8 cellular contexts compared by ENCODE assay signal in genomic region chr17:78974635-78975591, GRCh38. TPM values are rescaled to one million over a fixed set of nuclear protein-coding genes. Genes with fewer than 3 reads are reported as not detected.
DNase-seq lines count a peak whose midpoint lies in the region; ATAC-seq and TF ChIP-seq lines count a peak whose summit lies in the region.

No MANE protein-coding gene starts in this region.

- POLR2A ChIA-PET in activated CD4-positive, alpha-beta T cell treated with anti-CD3 and anti-CD28 coated beads, Interleukin-2, amount 10 ng/mL, durations not matched to agents 7 days and 5 days (lab: Charles Lee): no interaction called here

- no peak for TF ChIP-seq CTCF in WI38 (IDR thresholded peaks at IDR 0.05; ENCODE audit: low read depth, low read length)

- no peak for DNase-seq in stimulated activated naive CD8-positive, alpha-beta T cell treated with anti-CD3 and anti-CD28 coated beads, Interleukin-15, amount 100 ng/mL, for 72 hours
- DNase-seq in stimulated activated naive CD8-positive, alpha-beta T cell treated with anti-CD3 and anti-CD28 coated beads, Interleukin-15, Interleukin-2, amounts not matched to agents 100 U/mL and 50 U/mL, for 24 hours: no peak
- DNase-seq in right cardiac atrium (peak; percentile 79 to 90 (median 80)), NCI-H146 (lab: John Stamatoyannopoulos, UW) (no peak)
- DNase-seq in activated CD4-positive, alpha-beta T cell treated with anti-CD3 and anti-CD28 coated beads, Interleukin-2, amount 10 ng/mL, durations not matched to agents 7 days and 5 days: no peak

- peak overlapping the region; percentile 18; the same call in 1 of the 2 replicates for H3K4me3 ChIP-seq in WI38 (ENCODE audit: low read depth, low read length)
- H3K4me3 ChIP-seq in right cardiac atrium (ENCODE audit: low read length): no peak overlapping the region
- peak overlapping the region in 2 of 3 donors; percentile 43 to 52 for H3K4me3 ChIP-seq in skeletal muscle tissue (ENCODE audit: low read length in 3 of 3)

- WGBS in right cardiac atrium: 56% methylated on average over 30 of the region's 30 CpGs

- H3K9me3 Mint-ChIP-seq in stimulated activated naive CD8-positive, alpha-beta T cell treated with anti-CD3 and anti-CD28 coated beads, Interleukin-15, amount 100 ng/mL, for 72 hours: no peaks in the 10 kb centered on the region
- no peaks in the 10 kb centered on the region for H3K9me3 Mint-ChIP-seq in activated CD4-positive, alpha-beta T cell treated with anti-CD3 and anti-CD28 coated beads, Interleukin-2, amount 10 ng/mL, durations not matched to agents 7 days and 5 days

- H3K4me1 Mint-ChIP-seq in stimulated activated naive CD8-positive, alpha-beta T cell treated with anti-CD3 and anti-CD28 coated beads, Interleukin-15, amount 100 ng/mL, for 72 hours: peaks cover 50% of the 10 kb centered on the region
- peaks cover 35% of the 10 kb centered on the region for H3K4me1 Mint-ChIP-seq in activated CD4-positive, alpha-beta T cell treated with anti-CD3 and anti-CD28 coated beads, Interleukin-2, amount 10 ng/mL, durations not matched to agents 7 days and 5 days

- H3K27ac ChIP-seq in right cardiac atrium (ENCODE audit: low read length): no peak overlapping the region
- H3K27ac ChIP-seq in skeletal muscle tissue (ENCODE audit: low read depth, low read length): no peak overlapping the region

- H3K27ac Mint-ChIP-seq in stimulated activated naive CD8-positive, alpha-beta T cell treated with anti-CD3 and anti-CD28 coated beads, Interleukin-15, amount 100 ng/mL, for 72 hours: peak overlapping the region; percentile 27 to 46
- no peak overlapping the region for H3K27ac Mint-ChIP-seq in activated CD4-positive, alpha-beta T cell treated with anti-CD3 and anti-CD28 coated beads, Interleukin-2, amount 10 ng/mL, durations not matched to agents 7 days and 5 days

- H3K27me3 Mint-ChIP-seq in stimulated activated naive CD8-positive, alpha-beta T cell treated with anti-CD3 and anti-CD28 coated beads, Interleukin-15, amount 100 ng/mL, for 72 hours: no peaks in the 10 kb centered on the region
- H3K27me3 Mint-ChIP-seq in activated CD4-positive, alpha-beta T cell treated with anti-CD3 and anti-CD28 coated beads, Interleukin-2, amount 10 ng/mL, durations not matched to agents 7 days and 5 days: no peaks in the 10 kb centered on the region

- CTCF ChIA-PET in activated CD4-positive, alpha-beta T cell treated with anti-CD3 and anti-CD28 coated beads, Interleukin-2, amount 10 ng/mL, durations not matched to agents 7 days and 5 days (lab: Charles Lee): no interaction called here

- H3K9me3 ChIP-seq in right cardiac atrium (ENCODE audit: control insufficient read depth, low read length) (no peaks in the 10 kb centered on the region), skeletal muscle tissue (ENCODE audit: control insufficient read depth in 3 of 3, low read length in 3 of 3) (no peaks in the 10 kb centered on the region)

- H3K4me1 ChIP-seq in right cardiac atrium (ENCODE audit: control insufficient read depth, insufficient read depth, low read length) (no peaks in the 10 kb centered on the region), skeletal muscle tissue (ENCODE audit: control insufficient read depth in 3 of 3, insufficient read depth in 3 of 3, low read length in 3 of 3) (peaks cover 41 to 48% (median 44%) of the 10 kb centered on the region in 3 donors)

- peaks cover 28% of the 10 kb centered on the region for H3K36me3 Mint-ChIP-seq in activated CD4-positive, alpha-beta T cell treated with anti-CD3 and anti-CD28 coated beads, Interleukin-2, amount 10 ng/mL, durations not matched to agents 7 days and 5 days (ENCODE audit: low read depth)

- peak; percentile 18 for ATAC-seq in stimulated activated naive CD8-positive, alpha-beta T cell treated with anti-CD3 and anti-CD28 coated beads, Interleukin-15, amount 100 ng/mL, for 72 hours
- ATAC-seq in stimulated activated naive CD8-positive, alpha-beta T cell treated with anti-CD3 and anti-CD28 coated beads, Interleukin-15, Interleukin-2, amounts not matched to agents 100 U/mL and 50 U/mL, for 24 hours: no peak
- ATAC-seq in right cardiac atrium (peak; percentile 53 to 56), HG02973 (IDR thresholded peaks at IDR 0.05; ENCODE audit: unreplicated experiment) (no peak)

- peak overlapping the region in 1 of 3 donors; percentile 33 for H3K9ac ChIP-seq in skeletal muscle tissue (ENCODE audit: low read depth in 1 of 3, low read length in 3 of 3)

- intact Hi-C loops in right cardiac atrium (cut with DNase I): loop anchor here in 1 of 4 donors (5.0 kb wide), 1 partner anchor 108 kb away; no protein-coding TSS in a partner anchor

- no peaks in the 10 kb centered on the region for H3K27me3 ChIP-seq in right cardiac atrium (ENCODE audit: control insufficient read depth, insufficient read depth)
- peaks cover 0 to 3% (median 0%) of the 10 kb centered on the region in 3 donors for H3K27me3 ChIP-seq in skeletal muscle tissue (ENCODE audit: control insufficient read depth in 3 of 3, insufficient read depth in 3 of 3, low read length in 3 of 3)

- H3K4me3 Mint-ChIP-seq in stimulated activated naive CD8-positive, alpha-beta T cell treated with anti-CD3 and anti-CD28 coated beads, Interleukin-15, amount 100 ng/mL, for 72 hours: no peak overlapping the region
- H3K4me3 Mint-ChIP-seq in activated CD4-positive, alpha-beta T cell treated with anti-CD3 and anti-CD28 coated beads, Interleukin-2, amount 10 ng/mL, durations not matched to agents 7 days and 5 days: no peak overlapping the region

- peaks cover 0 to 2% (median 0%) of the 10 kb centered on the region in 3 donors for H3K36me3 ChIP-seq in skeletal muscle tissue (ENCODE audit: control insufficient read depth in 3 of 3, insufficient read depth in 3 of 3, low read length in 3 of 3)

RNA-seq across cellular contexts. Expression of gene LGALS3BP, which starts 4.8 kb away (rescaled TPM):
- total RNA-seq in right cardiac atrium: 100 to 1,000 TPM; 439 to 581 (median 506) TPM
- polyA plus RNA-seq in right cardiac atrium: 397 TPM
- total RNA-seq in skeletal muscle tissue: 55.8 TPM
- total RNA-seq in activated CD4-positive, alpha-beta T cell treated with anti-CD3 and anti-CD28 coated beads, Interleukin-2, amount 10 ng/mL, durations not matched to agents 7 days and 5 days: 100 to 1,000 TPM; 269 to 284 TPM

RNA-seq across cellular contexts. Expression of gene CANT1, which starts 34.7 kb away (rescaled TPM):
- total RNA-seq in right cardiac atrium (10 to 100 TPM; 28.1 to 38.8 (median 33.3) TPM), skeletal muscle tissue (21.9 TPM)
- polyA plus RNA-seq in right cardiac atrium: 13.6 TPM
- total RNA-seq in activated CD4-positive, alpha-beta T cell treated with anti-CD3 and anti-CD28 coated beads, Interleukin-2, amount 10 ng/mL, durations not matched to agents 7 days and 5 days: 10 to 100 TPM; 68.1 to 71.5 TPM

RNA-seq across cellular contexts. Expression of gene C1QTNF1, which starts 49.1 kb away (rescaled TPM):
- total RNA-seq in right cardiac atrium (100 to 1,000 TPM; 232 to 655 (median 355) TPM), skeletal muscle tissue (6.8 TPM)
- 286 TPM for polyA plus RNA-seq in right cardiac atrium
- total RNA-seq in activated CD4-positive, alpha-beta T cell treated with anti-CD3 and anti-CD28 coated beads, Interleukin-2, amount 10 ng/mL, durations not matched to agents 7 days and 5 days: not detected

RNA-seq across cellular contexts. Expression of gene TIMP2, which starts 49.7 kb away (rescaled TPM):
- 100 to 1,000 TPM; 153 to 183 (median 168) TPM for total RNA-seq in right cardiac atrium
- polyA plus RNA-seq in right cardiac atrium: 86.9 TPM
- total RNA-seq in skeletal muscle tissue: 39.7 TPM
- 1 to 10 TPM; 2.4 to 2.6 TPM for total RNA-seq in activated CD4-positive, alpha-beta T cell treated with anti-CD3 and anti-CD28 coated beads, Interleukin-2, amount 10 ng/mL, durations not matched to agents 7 days and 5 days

Comparison
In these comparisons a context has a peak if more than half of its experiments do, and no peak if none do; other contexts are left out.
1. ATAC-seq: peak in stimulated activated naive CD8-positive, alpha-beta T cell treated with anti-CD3 and anti-CD28 coated beads, Interleukin-15, amount 100 ng/mL, for 72 hours (single experiment) and right cardiac atrium (2 of 2); none in stimulated activated naive CD8-positive, alpha-beta T cell treated with anti-CD3 and anti-CD28 coated beads, Interleukin-15, Interleukin-2, amounts not matched to agents 100 U/mL and 50 U/mL, for 24 hours (single experiment) and HG02973 (single experiment).
2. DNase-seq: peak in right cardiac atrium (3 of 3); none in stimulated activated naive CD8-positive, alpha-beta T cell treated with anti-CD3 and anti-CD28 coated beads, Interleukin-15, amount 100 ng/mL, for 72 hours (0 of 2), stimulated activated naive CD8-positive, alpha-beta T cell treated with anti-CD3 and anti-CD28 coated beads, Interleukin-15, Interleukin-2, amounts not matched to agents 100 U/mL and 50 U/mL, for 24 hours (single experiment), NCI-H146 (single experiment) and activated CD4-positive, alpha-beta T cell treated with anti-CD3 and anti-CD28 coated beads, Interleukin-2, amount 10 ng/mL, durations not matched to agents 7 days and 5 days (single experiment).
3. RNA of gene C1QTNF1, which starts 49.1 kb away (total RNA-seq): 232 to 655 TPM in right cardiac atrium; 6.8 TPM in skeletal muscle tissue (single experiment) and not detected in activated CD4-positive, alpha-beta T cell treated with anti-CD3 and anti-CD28 coated beads, Interleukin-2, amount 10 ng/mL, durations not matched to agents 7 days and 5 days; every median in the first group is over 10 times any median in the second.